In genomic region chr2:179580378-179581146, GRCh38 we compare ENCODE assay signal across 13 cellular contexts.
DNase-seq lines count a peak whose midpoint lies in the region; TF ChIP-seq lines count a peak whose summit lies in the region.
"Had no signal": no experiment of that assay in that cellular context is flagged by ENCODE, and none has a peak within 500 bp of the region (broad histone marks: within the 10 kb centered on the region; RNA-seq: fewer than 3 reads in every experiment).

No MANE protein-coding gene starts in this region.

- H3K27ac Mint-ChIP-seq in endothelial cell (ENCODE audit: unreplicated experiment), result no peak overlapping the region
- H3K27ac Mint-ChIP-seq: activated CD4-positive, alpha-beta memory T cell treated with anti-CD3 and anti-CD28 coated beads for 36 hours had no signal

- no peak overlapping the region for H3K4me3 Mint-ChIP-seq in endothelial cell (ENCODE audit: unreplicated experiment)
- H3K4me3 Mint-ChIP-seq: activated CD4-positive, alpha-beta memory T cell treated with anti-CD3 and anti-CD28 coated beads for 36 hours had no signal

- no peaks in the 10 kb centered on the region for H3K4me1 Mint-ChIP-seq in endothelial cell (ENCODE audit: unreplicated experiment)

- no peaks in the 10 kb centered on the region for H3K36me3 Mint-ChIP-seq in endothelial cell (ENCODE audit: low read depth, unreplicated experiment)
- H3K36me3 Mint-ChIP-seq: activated CD4-positive, alpha-beta memory T cell treated with anti-CD3 and anti-CD28 coated beads for 36 hours had no signal

- H3K27me3 ChIP-seq in skeletal muscle tissue (ENCODE audit: control insufficient read depth in 3 of 3, insufficient read depth in 3 of 3, low read length in 3 of 3), result no peaks in the 10 kb centered on the region

- H3K27ac ChIP-seq in skeletal muscle tissue (ENCODE audit: low read depth, low read length), result peak overlapping the region; percentile 41
- H3K27ac ChIP-seq: epithelial cell of prostate had no signal

- H3K4me3 ChIP-seq in epithelial cell of proximal tubule (ENCODE audit: low read depth, low read length) (no peak overlapping the region), skeletal muscle tissue (ENCODE audit: low read length in 3 of 3) (no peak overlapping the region)

- no peak overlapping the region for H3K9ac ChIP-seq in skeletal muscle tissue (ENCODE audit: low read depth in 1 of 3, low read length in 3 of 3)

- peaks cover 8 to 18% (median 11%) of the 10 kb centered on the region in 3 donors for H3K4me1 ChIP-seq in skeletal muscle tissue (ENCODE audit: control insufficient read depth in 3 of 3, insufficient read depth in 3 of 3, low read length in 3 of 3)

- no peaks in the 10 kb centered on the region for H3K27me3 Mint-ChIP-seq in endothelial cell (ENCODE audit: unreplicated experiment)
- H3K27me3 Mint-ChIP-seq: activated CD4-positive, alpha-beta memory T cell treated with anti-CD3 and anti-CD28 coated beads for 36 hours had no signal

- no peaks in the 10 kb centered on the region for H3K9me3 Mint-ChIP-seq in endothelial cell (ENCODE audit: unreplicated experiment)
- H3K9me3 Mint-ChIP-seq: activated CD4-positive, alpha-beta memory T cell treated with anti-CD3 and anti-CD28 coated beads for 36 hours had no signal

- H3K36me3 ChIP-seq in skeletal muscle tissue (ENCODE audit: control insufficient read depth in 3 of 3, insufficient read depth in 3 of 3, low read length in 3 of 3), result no peaks in the 10 kb centered on the region

- H3K9me3 ChIP-seq in skeletal muscle tissue (ENCODE audit: control insufficient read depth in 3 of 3, low read length in 3 of 3), result no peaks in the 10 kb centered on the region

- peak; percentile 24 for DNase-seq in LHCN-M2 (ENCODE audit: low read depth)
- no peak for DNase-seq in epithelial cell of proximal tubule (ENCODE audit: low read depth)
- peak; percentile 57 for DNase-seq in left kidney (ENCODE audit: low read depth, low spot score)
- DNase-seq in NCI-H226, result no peak
- DNase-seq in endothelial cell (ENCODE audit: low spot score), result no peak
- no peak for DNase-seq in stimulated activated CD4-positive, alpha-beta T cell treated with anti-CD3 and anti-CD28 coated beads, Interleukin-12 subunit alpha, Interleukin-12 subunit beta, amount 100 ng/mL, for 4 hours
- DNase-seq: activated CD4-positive, alpha-beta memory T cell treated with anti-CD3 and anti-CD28 coated beads for 36 hours; glutamatergic neuron; NCI-H187; NCI-H510A treated with DMSO at 0.1 percent for 48 hours; posterior cingulate gyrus had no signal

- TF ChIP-seq CTCF in epithelial cell of proximal tubule (conservative IDR thresholded peaks at IDR 0.05; ENCODE audit: low read depth, low read length) (peak; percentile 32), endothelial cell (IDR thresholded peaks at IDR 0.05; ENCODE audit: unreplicated experiment) (no peak)

Comparison
In these comparisons a context has a peak if more than half of its experiments do, and no peak if none do; other contexts are left out.
1. DNase-seq: peak in LHCN-M2 (single experiment) and left kidney (single experiment); none in epithelial cell of proximal tubule (single experiment), NCI-H226 (single experiment), endothelial cell (single experiment) and stimulated activated CD4-positive, alpha-beta T cell treated with anti-CD3 and anti-CD28 coated beads, Interleukin-12 subunit alpha, Interleukin-12 subunit beta, amount 100 ng/mL, for 4 hours (single experiment).